In genomic region chrX:9340619-9341304, GRCh38 we compare ENCODE assay signal across 8 cellular contexts.
DNase-seq lines count a peak whose midpoint lies in the region; ATAC-seq and TF ChIP-seq lines count a peak whose summit lies in the region.

No MANE protein-coding gene starts in this region.

- peak overlapping the region; percentile 90 to 91 for H3K27ac Mint-ChIP-seq in effector memory CD8-positive, alpha-beta T cell
- H3K27ac Mint-ChIP-seq in nephron: peak overlapping the region; percentile 96 to 99 (median 97)

- H2AFZ ChIP-seq in ACC112 (ENCODE audit: low read length, unreplicated experiment): peak overlapping the region; percentile 29

- peaks cover 5% of the 10 kb centered on the region for H3K36me3 Mint-ChIP-seq in effector memory CD8-positive, alpha-beta T cell (ENCODE audit: insufficient read depth)
- no peaks in the 10 kb centered on the region for H3K36me3 Mint-ChIP-seq in nephron (ENCODE audit: low read depth)

- H3K4me1 ChIP-seq in ACC112 (ENCODE audit: control insufficient read depth, insufficient read depth, low read length, unreplicated experiment): peaks cover 26% of the 10 kb centered on the region

- DNase-seq in T-helper 2 cell: peak in 3 of 5 experiments; percentile 20 to 74 (median 61)
- peak in 1 of 3 experiments; percentile 35 for DNase-seq in effector memory CD8-positive, alpha-beta T cell

- no peaks in the 10 kb centered on the region for H3K36me3 ChIP-seq in ACC112 (ENCODE audit: insufficient read depth, low read length)

- ATAC-seq in GM18517 (IDR thresholded peaks at IDR 0.05; ENCODE audit: unreplicated experiment): peak; percentile 26
- ATAC-seq in HG03175 (IDR thresholded peaks at IDR 0.05; ENCODE audit: unreplicated experiment): peak; percentile 37
- ATAC-seq in effector memory CD8-positive, alpha-beta T cell (replicated peaks): peak; percentile 68
- no peak for ATAC-seq in HG03520 (IDR thresholded peaks at IDR 0.05; ENCODE audit: unreplicated experiment)
- no peak for ATAC-seq in HG03457 (IDR thresholded peaks at IDR 0.05; ENCODE audit: unreplicated experiment)

- H3K4me3 ChIP-seq in ACC112 (ENCODE audit: low read depth, low read length): peak overlapping the region; percentile 69

- peak overlapping the region; percentile 90 for H3K27ac ChIP-seq in ACC112 (ENCODE audit: low read depth, low read length)

- peaks cover 34 to 37% of the 10 kb centered on the region in 2 donors for H3K4me1 Mint-ChIP-seq in effector memory CD8-positive, alpha-beta T cell (ENCODE audit: low read depth in 2 of 2)
- peaks cover 64% of the 10 kb centered on the region for H3K4me1 Mint-ChIP-seq in nephron

- no peaks in the 10 kb centered on the region for H3K79me2 ChIP-seq in ACC112 (ENCODE audit: control insufficient read depth, insufficient read depth, low read length, unreplicated experiment)

- H3K27me3 Mint-ChIP-seq in effector memory CD8-positive, alpha-beta T cell: no peaks in the 10 kb centered on the region
- no peaks in the 10 kb centered on the region for H3K27me3 Mint-ChIP-seq in nephron (ENCODE audit: low read depth)

- no peak for TF ChIP-seq CTCF in nephron (IDR thresholded peaks at IDR 0.05; ENCODE audit: unreplicated experiment in 3 of 3)

- H3K4me3 Mint-ChIP-seq in effector memory CD8-positive, alpha-beta T cell: peak overlapping the region; percentile 75 to 79
- peak overlapping the region; percentile 68 to 70 (median 69) for H3K4me3 Mint-ChIP-seq in nephron

- H3K9me3 Mint-ChIP-seq in effector memory CD8-positive, alpha-beta T cell: no peaks in the 10 kb centered on the region
- peaks cover 9% of the 10 kb centered on the region for H3K9me3 Mint-ChIP-seq in nephron

- H3K27me3 ChIP-seq in ACC112 (ENCODE audit: insufficient read depth, low read length): no peaks in the 10 kb centered on the region

Comparison
In these comparisons a context has a peak if more than half of its experiments do, and no peak if none do; other contexts are left out.
1. ATAC-seq: peak in GM18517 (single experiment), HG03175 (single experiment) and effector memory CD8-positive, alpha-beta T cell (single experiment); none in HG03520 (single experiment) and HG03457 (single experiment).